Comparison of ENCODE assay signal across 22 cellular contexts in the genomic region with DNA sequence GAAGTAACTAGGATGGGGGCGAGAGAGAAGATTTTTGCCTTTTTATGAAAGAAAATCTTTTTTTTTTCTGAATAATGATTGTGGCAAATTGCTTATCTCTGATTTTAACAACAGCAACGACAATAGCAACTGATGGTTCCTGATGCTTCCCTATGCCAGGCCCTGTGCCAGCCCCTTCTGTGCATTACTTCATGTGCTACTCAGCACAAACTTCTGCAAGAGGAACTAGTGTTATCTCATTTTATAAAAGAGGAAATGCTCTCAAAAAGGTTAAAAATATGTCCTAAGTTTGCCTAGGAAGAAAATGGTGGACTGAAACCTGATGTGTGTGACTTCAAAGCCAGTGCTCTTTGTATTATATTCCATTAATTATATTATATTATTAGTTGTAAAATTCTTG.
DNase-seq lines count a peak whose midpoint lies in the region; ATAC-seq lines count a peak whose summit lies in the region.
"Had no signal": no experiment of that assay in that cellular context is flagged by ENCODE, and none has a peak within 500 bp of the region (broad histone marks: within the 10 kb centered on the region; RNA-seq: fewer than 3 reads in every experiment).

No MANE protein-coding gene starts in this region.

- intact Hi-C loops in cardiac septum (cut with DNase I) = no loop called here
- intact Hi-C loops in sciatic nerve (cut with DNase I) = no loop called here

- DNase-seq in Kasumi-1 (lab: John Stamatoyannopoulos, UW) (peak; percentile 83 to 86), SIG-M5 (lab: John Stamatoyannopoulos, UW) (peak; percentile 79), cardiac septum (ENCODE audit: low spot score) (peak; percentile 81), sciatic nerve (ENCODE audit: low spot score) (no peak), activated T-cell treated with anti-CD3 and anti-CD28 coated beads for 4 hours (no peak)
- DNase-seq: activated CD8-positive, alpha-beta T cell treated with anti-CD3 and anti-CD28 coated beads for 36 hours; activated naive CD4-positive, alpha-beta T cell treated with anti-CD3 and anti-CD28 coated beads, Interleukin-2, amount 10 ng/mL, durations not matched to agents 7 days and 5 days; activated T-cell treated with anti-CD3 and anti-CD28 coated beads, Interleukin-2, amount 50 U/mL, for 4 hours; foreskin fibroblast; H7; mesendoderm; naive thymus-derived CD8-positive, alpha-beta T cell; NCI-H1436; NCI-H526; ovary; PC-9; stimulated activated CD4-positive, alpha-beta T cell treated with anti-CD3 and anti-CD28 coated beads, Interleukin-2, amount 100 ng/mL, for 48 hours; stomach; transverse colon had no signal

- ATAC-seq in sciatic nerve (peak; percentile 59), HG02973 (IDR thresholded peaks at IDR 0.05; ENCODE audit: unreplicated experiment) (no peak), HG02981 (IDR thresholded peaks at IDR 0.05; ENCODE audit: unreplicated experiment) (no peak)
- ATAC-seq: activated CD4-positive, CD25-positive, alpha-beta regulatory T cell treated with anti-CD3 and anti-CD28 coated beads, Interleukin-2, amount 50 U/mL, for 24 hours; activated CD8-positive, alpha-beta T cell treated with anti-CD3 and anti-CD28 coated beads for 36 hours; activated T-cell treated with anti-CD3 and anti-CD28 coated beads, Interleukin-2, amount 50 U/mL, for 4 hours; naive thymus-derived CD8-positive, alpha-beta T cell had no signal

Comparison
In these comparisons a context has a peak if more than half of its experiments do, and no peak if none do; other contexts are left out.
1. DNase-seq: peak in Kasumi-1 (2 of 2), SIG-M5 (single experiment) and cardiac septum (single experiment); none in sciatic nerve (single experiment) and activated T-cell treated with anti-CD3 and anti-CD28 coated beads for 4 hours (single experiment).